ENCODE assay signal across 1 cellular context in the genomic region with DNA sequence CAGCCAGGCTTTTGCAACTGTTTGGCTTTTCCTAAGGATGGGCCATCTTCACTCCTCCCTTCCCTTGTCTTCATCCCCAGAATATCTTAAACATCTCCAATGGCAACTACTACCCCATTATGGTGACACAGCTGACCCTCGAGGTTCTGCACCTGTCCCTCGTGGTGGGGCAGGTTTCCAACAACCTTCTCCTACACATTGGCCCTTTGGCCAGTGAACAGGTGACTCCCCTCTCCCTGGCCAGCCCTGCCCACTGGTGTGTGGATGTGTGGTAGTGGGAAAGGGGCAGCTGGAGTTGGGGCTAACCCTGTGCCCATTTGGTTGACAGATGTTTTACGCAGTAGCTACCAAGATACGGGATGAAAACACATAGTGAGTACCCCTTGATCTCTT.
A peak's percentile ranks its signal among the peaks of the same experiment; 100 is the strongest.
TF ChIP-seq lines count a peak whose summit lies in the region.

No MANE protein-coding gene starts in this region.

TF ChIP-seq in HepG2, 621 proteins besides CTCF, POLR2A, EP300 and RAD21 (continued from another document and continues in another):
- TF ChIP-seq HMGA1 (CRISPR knock-in tag; conservative IDR thresholded peaks at IDR 0.05) (0 out of 2 replicates have a peak, but pooled peaks have one; percentile 73), NPAS2 (CRISPR knock-in tag; IDR thresholded peaks at IDR 0.05; ENCODE audit: borderline replicate concordance) (no peak), ZNF589 (CRISPR knock-in tag; conservative IDR thresholded peaks at IDR 0.05) (peak; percentile 0; the same call in 1 of the 2 replicates), TAF1 (CRISPR knock-in tag; IDR thresholded peaks at IDR 0.05) (no peak), HMG20A (CRISPR knock-in tag; IDR thresholded peaks at IDR 0.05; ENCODE audit: borderline replicate concordance) (no peak), ZNF841 (CRISPR knock-in tag; IDR thresholded peaks at IDR 0.05; ENCODE audit: borderline replicate concordance) (no peak), NFIC (IDR thresholded peaks at IDR 0.05; ENCODE audit: low read length) (no peak), ZBTB7A (CRISPR knock-in tag; IDR thresholded peaks at IDR 0.05) (no peak), KLF6 (CRISPR knock-in tag; IDR thresholded peaks at IDR 0.05) (no peak; the same call in 1 of the 2 replicates), ZFP41 (CRISPR knock-in tag; IDR thresholded peaks at IDR 0.05; ENCODE audit: borderline replicate concordance) (no peak), ZFP1 (CRISPR knock-in tag; IDR thresholded peaks at IDR 0.05) (no peak), MLLT10 (CRISPR knock-in tag; IDR thresholded peaks at IDR 0.05) (no peak), ARHGAP35 (CRISPR knock-in tag; IDR thresholded peaks at IDR 0.05; ENCODE audit: borderline replicate concordance) (peak; percentile 38; the same call in 1 of the 2 replicates), ZFYVE20 (CRISPR knock-in tag; IDR thresholded peaks at IDR 0.05; ENCODE audit: borderline replicate concordance, low read depth) (no peak), KDM1A (CRISPR knock-in tag; IDR thresholded peaks at IDR 0.05) (no peak), ZNF136 (CRISPR knock-in tag; IDR thresholded peaks at IDR 0.05; ENCODE audit: low read depth) (peak; percentile 8; the same call in 1 of the 2 replicates), DNMT1 (CRISPR knock-in tag; IDR thresholded peaks at IDR 0.05) (no peak), GATAD1 (CRISPR knock-in tag; IDR thresholded peaks at IDR 0.05) (no peak), ZNF557 (CRISPR knock-in tag; IDR thresholded peaks at IDR 0.05) (no peak), ZNF652 (CRISPR knock-in tag; IDR thresholded peaks at IDR 0.05; ENCODE audit: borderline replicate concordance, low read depth) (no peak), SAFB2 (CRISPR knock-in tag; IDR thresholded peaks at IDR 0.05; ENCODE audit: borderline replicate concordance, low read depth) (peak; percentile 3; the same call in 1 of the 2 replicates), KLF12 (CRISPR knock-in tag; IDR thresholded peaks at IDR 0.05; ENCODE audit: borderline replicate concordance) (peak; percentile 9; the same call in 1 of the 2 replicates), KLF13 (CRISPR knock-in tag; IDR thresholded peaks at IDR 0.05) (0 out of 2 replicates have a peak, but pooled peaks have one; percentile 15), ZNF274 (CRISPR knock-in tag; IDR thresholded peaks at IDR 0.05) (no peak), ZNF24 (IDR thresholded peaks at IDR 0.05) (no peak), KDM5B (CRISPR knock-in tag; IDR thresholded peaks at IDR 0.05; ENCODE audit: borderline replicate concordance) (no peak; the same call in 1 of the 2 replicates), PHF20 (CRISPR knock-in tag; IDR thresholded peaks at IDR 0.05) (0 out of 2 replicates have a peak, but pooled peaks have one; percentile 19), NKX3-1 (CRISPR knock-in tag; IDR thresholded peaks at IDR 0.05) (0 out of 2 replicates have a peak, but pooled peaks have one; percentile 9), SRF (IDR thresholded peaks at IDR 0.05; ENCODE audit: low read depth, low read length) (no peak), IRX3 (CRISPR knock-in tag; IDR thresholded peaks at IDR 0.05; ENCODE audit: borderline replicate concordance, low read depth) (peak; percentile 44; the same call in 1 of the 2 replicates), CAMTA2 (CRISPR knock-in tag; IDR thresholded peaks at IDR 0.05; ENCODE audit: borderline replicate concordance) (no peak), STAG1 (CRISPR knock-in tag; IDR thresholded peaks at IDR 0.05) (no peak), ETV6 (CRISPR knock-in tag; conservative IDR thresholded peaks at IDR 0.05) (peak; percentile 7; the same call in 1 of the 2 replicates), ZNF350 (CRISPR knock-in tag; IDR thresholded peaks at IDR 0.05; ENCODE audit: borderline replicate concordance, low read depth) (no peak), ZNF235 (CRISPR knock-in tag; IDR thresholded peaks at IDR 0.05; ENCODE audit: borderline replicate concordance) (no peak), TEAD2 (CRISPR knock-in tag; IDR thresholded peaks at IDR 0.05) (no peak), ZNF724P (CRISPR knock-in tag; IDR thresholded peaks at IDR 0.05; ENCODE audit: borderline replicate concordance) (peak; percentile 46; the same call in 1 of the 2 replicates), FOXM1 (CRISPR knock-in tag; IDR thresholded peaks at IDR 0.05) (peak; percentile 51; the same call in 1 of the 2 replicates), SMAD3 (CRISPR knock-in tag; IDR thresholded peaks at IDR 0.05) (no peak), KDM3A (CRISPR knock-in tag; IDR thresholded peaks at IDR 0.05; ENCODE audit: low read depth) (no peak), U2AF1 (optimal IDR thresholded peaks at IDR 0.05; ENCODE audit: low read depth, low read length) (no peak), CC2D1A (CRISPR knock-in tag; IDR thresholded peaks at IDR 0.05) (peak; percentile 89), ZNF546 (CRISPR knock-in tag; conservative IDR thresholded peaks at IDR 0.05) (no peak), MAF1 (CRISPR knock-in tag; IDR thresholded peaks at IDR 0.05; ENCODE audit: borderline replicate concordance) (no peak)
- TF ChIP-seq, protein P1, sequence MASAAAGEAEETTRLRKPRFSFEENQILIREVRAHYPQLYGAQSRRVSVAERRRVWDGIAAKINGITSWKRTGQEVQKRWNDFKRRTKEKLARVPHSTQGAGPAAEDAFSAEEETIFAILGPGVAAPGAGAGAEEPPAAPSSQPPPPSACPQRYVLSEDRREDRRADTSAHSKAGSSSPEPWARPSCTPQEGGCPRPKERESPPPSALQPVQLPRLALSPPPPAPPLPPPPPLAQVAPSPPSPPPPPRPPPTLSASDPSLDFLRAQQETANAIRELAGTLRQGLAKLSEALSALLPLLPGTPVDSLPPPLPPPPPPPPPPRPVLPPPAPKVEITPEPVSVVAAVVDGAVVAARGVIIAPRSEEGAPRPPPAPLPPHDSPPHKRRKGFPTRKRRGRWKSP (CRISPR knock-in tag; IDR thresholded peaks at IDR 0.05): 0 out of 2 replicates have a peak, but pooled peaks have one; percentile 7
- TF ChIP-seq, protein P2, sequence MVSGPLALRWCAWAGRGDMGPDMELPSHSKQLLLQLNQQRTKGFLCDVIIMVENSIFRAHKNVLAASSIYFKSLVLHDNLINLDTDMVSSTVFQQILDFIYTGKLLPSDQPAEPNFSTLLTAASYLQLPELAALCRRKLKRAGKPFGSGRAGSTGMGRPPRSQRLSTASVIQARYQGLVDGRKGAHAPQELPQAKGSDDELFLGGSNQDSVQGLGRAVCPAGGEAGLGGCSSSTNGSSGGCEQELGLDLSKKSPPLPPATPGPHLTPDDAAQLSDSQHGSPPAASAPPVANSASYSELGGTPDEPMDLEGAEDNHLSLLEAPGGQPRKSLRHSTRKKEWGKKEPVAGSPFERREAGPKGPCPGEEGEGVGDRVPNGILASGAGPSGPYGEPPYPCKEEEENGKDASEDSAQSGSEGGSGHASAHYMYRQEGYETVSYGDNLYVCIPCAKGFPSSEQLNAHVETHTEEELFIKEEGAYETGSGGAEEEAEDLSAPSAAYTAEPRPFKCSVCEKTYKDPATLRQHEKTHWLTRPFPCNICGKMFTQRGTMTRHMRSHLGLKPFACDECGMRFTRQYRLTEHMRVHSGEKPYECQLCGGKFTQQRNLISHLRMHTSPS (CRISPR knock-in tag; IDR thresholded peaks at IDR 0.05; ENCODE audit: low read depth): no peak
- TF ChIP-seq, protein P3, sequence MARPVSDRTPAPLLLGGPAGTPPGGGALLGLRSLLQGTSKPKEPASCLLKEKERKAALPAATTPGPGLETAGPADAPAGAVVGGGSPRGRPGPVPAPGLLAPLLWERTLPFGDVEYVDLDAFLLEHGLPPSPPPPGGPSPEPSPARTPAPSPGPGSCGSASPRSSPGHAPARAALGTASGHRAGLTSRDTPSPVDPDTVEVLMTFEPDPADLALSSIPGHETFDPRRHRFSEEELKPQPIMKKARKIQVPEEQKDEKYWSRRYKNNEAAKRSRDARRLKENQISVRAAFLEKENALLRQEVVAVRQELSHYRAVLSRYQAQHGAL (CRISPR knock-in tag; IDR thresholded peaks at IDR 0.05; ENCODE audit: not compliant biosample characterization): no peak
- TF ChIP-seq, protein P4, sequence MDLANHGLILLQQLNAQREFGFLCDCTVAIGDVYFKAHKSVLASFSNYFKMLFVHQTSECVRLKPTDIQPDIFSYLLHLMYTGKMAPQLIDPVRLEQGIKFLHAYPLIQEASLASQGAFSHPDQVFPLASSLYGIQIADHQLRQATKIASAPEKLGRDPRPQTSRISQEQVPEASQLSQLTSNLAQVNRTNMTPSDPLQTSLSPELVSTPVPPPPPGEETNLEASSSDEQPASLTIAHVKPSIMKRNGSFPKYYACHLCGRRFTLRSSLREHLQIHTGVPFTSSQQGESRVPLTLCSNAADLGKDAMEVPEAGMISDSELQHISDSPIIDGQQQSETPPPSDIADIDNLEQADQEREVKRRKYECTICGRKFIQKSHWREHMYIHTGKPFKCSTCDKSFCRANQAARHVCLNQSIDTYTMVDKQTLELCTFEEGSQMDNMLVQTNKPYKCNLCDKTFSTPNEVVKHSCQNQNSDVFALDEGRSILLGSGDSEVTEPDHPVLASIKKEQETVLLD (CRISPR knock-in tag; IDR thresholded peaks at IDR 0.05; ENCODE audit: low read depth): no peak; the same call in 1 of the 2 replicates
- TF ChIP-seq, protein P5, sequence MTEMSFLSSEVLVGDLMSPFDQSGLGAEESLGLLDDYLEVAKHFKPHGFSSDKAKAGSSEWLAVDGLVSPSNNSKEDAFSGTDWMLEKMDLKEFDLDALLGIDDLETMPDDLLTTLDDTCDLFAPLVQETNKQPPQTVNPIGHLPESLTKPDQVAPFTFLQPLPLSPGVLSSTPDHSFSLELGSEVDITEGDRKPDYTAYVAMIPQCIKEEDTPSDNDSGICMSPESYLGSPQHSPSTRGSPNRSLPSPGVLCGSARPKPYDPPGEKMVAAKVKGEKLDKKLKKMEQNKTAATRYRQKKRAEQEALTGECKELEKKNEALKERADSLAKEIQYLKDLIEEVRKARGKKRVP (CRISPR knock-in tag; IDR thresholded peaks at IDR 0.05): no peak
- TF ChIP-seq, protein P6, sequence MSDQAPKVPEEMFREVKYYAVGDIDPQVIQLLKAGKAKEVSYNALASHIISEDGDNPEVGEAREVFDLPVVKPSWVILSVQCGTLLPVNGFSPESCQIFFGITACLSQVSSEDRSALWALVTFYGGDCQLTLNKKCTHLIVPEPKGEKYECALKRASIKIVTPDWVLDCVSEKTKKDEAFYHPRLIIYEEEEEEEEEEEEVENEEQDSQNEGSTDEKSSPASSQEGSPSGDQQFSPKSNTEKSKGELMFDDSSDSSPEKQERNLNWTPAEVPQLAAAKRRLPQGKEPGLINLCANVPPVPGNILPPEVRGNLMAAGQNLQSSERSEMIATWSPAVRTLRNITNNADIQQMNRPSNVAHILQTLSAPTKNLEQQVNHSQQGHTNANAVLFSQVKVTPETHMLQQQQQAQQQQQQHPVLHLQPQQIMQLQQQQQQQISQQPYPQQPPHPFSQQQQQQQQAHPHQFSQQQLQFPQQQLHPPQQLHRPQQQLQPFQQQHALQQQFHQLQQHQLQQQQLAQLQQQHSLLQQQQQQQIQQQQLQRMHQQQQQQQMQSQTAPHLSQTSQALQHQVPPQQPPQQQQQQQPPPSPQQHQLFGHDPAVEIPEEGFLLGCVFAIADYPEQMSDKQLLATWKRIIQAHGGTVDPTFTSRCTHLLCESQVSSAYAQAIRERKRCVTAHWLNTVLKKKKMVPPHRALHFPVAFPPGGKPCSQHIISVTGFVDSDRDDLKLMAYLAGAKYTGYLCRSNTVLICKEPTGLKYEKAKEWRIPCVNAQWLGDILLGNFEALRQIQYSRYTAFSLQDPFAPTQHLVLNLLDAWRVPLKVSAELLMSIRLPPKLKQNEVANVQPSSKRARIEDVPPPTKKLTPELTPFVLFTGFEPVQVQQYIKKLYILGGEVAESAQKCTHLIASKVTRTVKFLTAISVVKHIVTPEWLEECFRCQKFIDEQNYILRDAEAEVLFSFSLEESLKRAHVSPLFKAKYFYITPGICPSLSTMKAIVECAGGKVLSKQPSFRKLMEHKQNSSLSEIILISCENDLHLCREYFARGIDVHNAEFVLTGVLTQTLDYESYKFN (CRISPR knock-in tag; conservative IDR thresholded peaks at IDR 0.05): no peak
- TF ChIP-seq, protein P7, sequence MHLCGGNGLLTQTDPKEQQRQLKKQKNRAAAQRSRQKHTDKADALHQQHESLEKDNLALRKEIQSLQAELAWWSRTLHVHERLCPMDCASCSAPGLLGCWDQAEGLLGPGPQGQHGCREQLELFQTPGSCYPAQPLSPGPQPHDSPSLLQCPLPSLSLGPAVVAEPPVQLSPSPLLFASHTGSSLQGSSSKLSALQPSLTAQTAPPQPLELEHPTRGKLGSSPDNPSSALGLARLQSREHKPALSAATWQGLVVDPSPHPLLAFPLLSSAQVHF (CRISPR knock-in tag; IDR thresholded peaks at IDR 0.05): no peak
- TF ChIP-seq, protein P8, sequence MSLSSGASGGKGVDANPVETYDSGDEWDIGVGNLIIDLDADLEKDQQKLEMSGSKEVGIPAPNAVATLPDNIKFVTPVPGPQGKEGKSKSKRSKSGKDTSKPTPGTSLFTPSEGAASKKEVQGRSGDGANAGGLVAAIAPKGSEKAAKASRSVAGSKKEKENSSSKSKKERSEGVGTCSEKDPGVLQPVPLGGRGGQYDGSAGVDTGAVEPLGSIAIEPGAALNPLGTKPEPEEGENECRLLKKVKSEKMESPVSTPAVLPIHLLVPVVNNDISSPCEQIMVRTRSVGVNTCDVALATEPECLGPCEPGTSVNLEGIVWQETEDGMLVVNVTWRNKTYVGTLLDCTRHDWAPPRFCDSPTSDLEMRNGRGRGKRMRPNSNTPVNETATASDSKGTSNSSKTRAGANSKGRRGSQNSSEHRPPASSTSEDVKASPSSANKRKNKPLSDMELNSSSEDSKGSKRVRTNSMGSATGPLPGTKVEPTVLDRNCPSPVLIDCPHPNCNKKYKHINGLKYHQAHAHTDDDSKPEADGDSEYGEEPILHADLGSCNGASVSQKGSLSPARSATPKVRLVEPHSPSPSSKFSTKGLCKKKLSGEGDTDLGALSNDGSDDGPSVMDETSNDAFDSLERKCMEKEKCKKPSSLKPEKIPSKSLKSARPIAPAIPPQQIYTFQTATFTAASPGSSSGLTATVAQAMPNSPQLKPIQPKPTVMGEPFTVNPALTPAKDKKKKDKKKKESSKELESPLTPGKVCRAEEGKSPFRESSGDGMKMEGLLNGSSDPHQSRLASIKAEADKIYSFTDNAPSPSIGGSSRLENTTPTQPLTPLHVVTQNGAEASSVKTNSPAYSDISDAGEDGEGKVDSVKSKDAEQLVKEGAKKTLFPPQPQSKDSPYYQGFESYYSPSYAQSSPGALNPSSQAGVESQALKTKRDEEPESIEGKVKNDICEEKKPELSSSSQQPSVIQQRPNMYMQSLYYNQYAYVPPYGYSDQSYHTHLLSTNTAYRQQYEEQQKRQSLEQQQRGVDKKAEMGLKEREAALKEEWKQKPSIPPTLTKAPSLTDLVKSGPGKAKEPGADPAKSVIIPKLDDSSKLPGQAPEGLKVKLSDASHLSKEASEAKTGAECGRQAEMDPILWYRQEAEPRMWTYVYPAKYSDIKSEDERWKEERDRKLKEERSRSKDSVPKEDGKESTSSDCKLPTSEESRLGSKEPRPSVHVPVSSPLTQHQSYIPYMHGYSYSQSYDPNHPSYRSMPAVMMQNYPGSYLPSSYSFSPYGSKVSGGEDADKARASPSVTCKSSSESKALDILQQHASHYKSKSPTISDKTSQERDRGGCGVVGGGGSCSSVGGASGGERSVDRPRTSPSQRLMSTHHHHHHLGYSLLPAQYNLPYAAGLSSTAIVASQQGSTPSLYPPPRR (CRISPR knock-in tag; IDR thresholded peaks at IDR 0.05; ENCODE audit: borderline replicate concordance): no peak
- TF ChIP-seq, protein P9, sequence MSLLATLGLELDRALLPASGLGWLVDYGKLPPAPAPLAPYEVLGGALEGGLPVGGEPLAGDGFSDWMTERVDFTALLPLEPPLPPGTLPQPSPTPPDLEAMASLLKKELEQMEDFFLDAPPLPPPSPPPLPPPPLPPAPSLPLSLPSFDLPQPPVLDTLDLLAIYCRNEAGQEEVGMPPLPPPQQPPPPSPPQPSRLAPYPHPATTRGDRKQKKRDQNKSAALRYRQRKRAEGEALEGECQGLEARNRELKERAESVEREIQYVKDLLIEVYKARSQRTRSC (CRISPR knock-in tag; IDR thresholded peaks at IDR 0.05; ENCODE audit: low read depth): no peak
